Comparison of ENCODE assay signal across 1 cellular context in genomic region chr20:45355209-45355608, GRCh38.
TF ChIP-seq lines count a peak whose summit lies in the region.

No MANE protein-coding gene starts in this region.

TF ChIP-seq in IMR-90, 13 proteins besides CTCF, POLR2A, EP300 and RAD21:
- TF ChIP-seq SMC3 (IDR thresholded peaks at IDR 0.05; ENCODE audit: low read depth, low read length) (no peak), CEBPB (IDR thresholded peaks at IDR 0.05; ENCODE audit: low read depth, low read length) (peak; percentile 73), ELK1 (IDR thresholded peaks at IDR 0.05; ENCODE audit: borderline replicate concordance, low read depth, low read length) (no peak), BHLHE40 (IDR thresholded peaks at IDR 0.05; ENCODE audit: low read depth, low read length) (0 out of 2 replicates have a peak, but pooled peaks have one; percentile 8), FOS (IDR thresholded peaks at IDR 0.05; ENCODE audit: low read depth, low read length) (peak; percentile 63; the same call in 1 of the 2 replicates)
